27 cellular contexts compared by ENCODE assay signal in genomic region chr1:212247987-212248386, GRCh38.
"Had no signal": no experiment of that assay in that cellular context is flagged by ENCODE, and none has a peak within 500 bp of the region (broad histone marks: within the 10 kb centered on the region; RNA-seq: fewer than 3 reads in every experiment).

No MANE protein-coding gene starts in this region.

- DNase-seq: activated CD4-positive, alpha-beta memory T cell treated with anti-CD3 and anti-CD28 coated beads for 36 hours; activated CD4-positive, alpha-beta T cell treated with anti-CD3 and anti-CD28 coated beads, Interleukin-2, amount 50 U/mL, for 1 hour; activated CD8-positive, alpha-beta memory T cell treated with anti-CD3 and anti-CD28 coated beads, Interleukin-2, amount 50 U/mL, for 48 hours; activated effector memory CD4-positive, alpha-beta T cell treated with anti-CD3 and anti-CD28 coated beads, Interleukin-2, amount 50 U/mL, for 16 hours; activated naive CD4-positive, alpha-beta T cell; activated naive CD4-positive, alpha-beta T cell treated with anti-CD3 and anti-CD28 coated beads, Interleukin-2, amount 50 U/mL, for 16 hours; activated naive CD8-positive, alpha-beta T cell treated with anti-CD3 and anti-CD28 coated beads for 36 hours; activated T-cell treated with anti-CD3 and anti-CD28 coated beads, Interleukin-2, amount 50 U/mL, for 48 hours; amniotic stem cell; Karpas-422; KBM-7; NCI-H1105 treated with DMSO at 0.1 percent for 48 hours; NCI-H1694; NCI-H1930; NCI-H2081 treated with DMSO at 0.1 percent for 48 hours; NCI-H2171; NCI-H510A; NCI-H526; NCI-H748 treated with DMSO at 0.1 percent for 48 hours; NK-92 treated with Interleukin-12 subunit alpha and Interleukin-12 subunit beta, amount 100 ng/mL, for 24 hours; PC-3; Peyer's patch; RPMI8226; SHP77 treated with DMSO at 0.1 percent for 48 hours; SK-N-SH had no signal

- H3K27me3 ChIP-seq: cardiac muscle cell, Peyer's patch, SJSA1 had no signal

- H3K4me1 ChIP-seq: Peyer's patch had no signal

- ATAC-seq: PC-3 had no signal

- H3K9me3 ChIP-seq: Peyer's patch, SJSA1, SK-N-SH had no signal

- H3K27ac ChIP-seq: cardiac muscle cell, SJSA1 had no signal

- H3K36me3 ChIP-seq: cardiac muscle cell, Peyer's patch, SJSA1 had no signal

- H3K4me3 ChIP-seq: cardiac muscle cell, Peyer's patch had no signal
